In genomic region chr9:4750021-4750673, GRCh38 we compare ENCODE assay signal across 8 cellular contexts. TPM values are rescaled to one million over a fixed set of nuclear protein-coding genes. Genes with fewer than 3 reads are reported as not detected.
DNase-seq lines count a peak whose midpoint lies in the region; ATAC-seq, FAIRE-seq and TF ChIP-seq lines count a peak whose summit lies in the region.

No MANE protein-coding gene starts in this region.

- no peak overlapping the region for H4K5ac ChIP-seq in H9 (ENCODE audit: insufficient read length, low read depth, low read length)

- H2BK15ac ChIP-seq in H9 (ENCODE audit: low read depth, low read length): no peak overlapping the region

- H3K27ac ChIP-seq in H9 (ENCODE audit: insufficient read length, low read depth, low read length) (no peak overlapping the region), neutrophil (no peak overlapping the region), coronary artery (no peak overlapping the region)

- H2AFZ ChIP-seq in H9 (ENCODE audit: low read length): no peak overlapping the region

- no peaks in the 10 kb centered on the region for H3K23me2 ChIP-seq in H9 (ENCODE audit: insufficient read length, low read depth, low read length, poor library complexity, severe bottlenecking)

- H3K9me3 ChIP-seq in H9 (ENCODE audit: control insufficient read depth, low read depth, low read length) (no peaks in the 10 kb centered on the region), neutrophil (no peaks in the 10 kb centered on the region)

- no peaks in the 10 kb centered on the region for H3K27me3 Mint-ChIP-seq in H9 (ENCODE audit: low read depth)

- no peak overlapping the region for H3K18ac ChIP-seq in H9 (ENCODE audit: insufficient read length, low read depth, low read length)

- H3K23ac ChIP-seq in H9 (ENCODE audit: insufficient read length, low read depth, low read length): no peak overlapping the region

- peak; percentile 74 for TF ChIP-seq CTCF in H9 (conservative IDR thresholded peaks at IDR 0.05)
- peak; percentile 36 for TF ChIP-seq CTCF in neutrophil (IDR thresholded peaks at IDR 0.05)
- no peak for TF ChIP-seq CTCF in coronary artery (IDR thresholded peaks at IDR 0.05)

- H3K79me2 ChIP-seq in H9 (ENCODE audit: insufficient read depth, low read length): no peaks in the 10 kb centered on the region

- no peak overlapping the region for H4K8ac ChIP-seq in H9 (replicated peaks; ENCODE audit: insufficient read length, low read depth, low read length)

- H3K9me3 Mint-ChIP-seq in H9: peaks cover 4% of the 10 kb centered on the region in 2 experiments; a peak in 3 of 5 replicates

- no peak overlapping the region for H2AK5ac ChIP-seq in H9 (ENCODE audit: insufficient read length, low read length)

- H3K9ac ChIP-seq in H9 (ENCODE audit: extremely low read depth, insufficient read length, low read length): no peak overlapping the region

- peak; percentile 49 for ATAC-seq in esophagus mucosa
- ATAC-seq in GM21528 (IDR thresholded peaks at IDR 0.05; ENCODE audit: low FRiP score, unreplicated experiment): no peak

- H3K4me3 ChIP-seq in neutrophil (ENCODE audit: low read depth in 1 of 2, low read length in 1 of 2): no peak overlapping the region
- no peak overlapping the region for H3K4me3 ChIP-seq in coronary artery

- FAIRE-seq in RCC 7860 (lab: Jason Lieb, UNC): peak; percentile 42

- H4K91ac ChIP-seq in H9 (ENCODE audit: insufficient read length, low read depth, low read length): no peak overlapping the region

- H3K27ac Mint-ChIP-seq in H9: no peak overlapping the region; a peak in 1 of 7 replicates

- no peak overlapping the region for H2BK12ac ChIP-seq in H9 (ENCODE audit: insufficient read length, low read depth, low read length)

- H3T11ph ChIP-seq in H9 (ENCODE audit: low read length): no peak overlapping the region

- H3K27me3 ChIP-seq in H9 (ENCODE audit: insufficient read depth, low read length) (no peaks in the 10 kb centered on the region), neutrophil (no peaks in the 10 kb centered on the region)

- H3K4me3 Mint-ChIP-seq in H9: no peak overlapping the region

- H2BK5ac ChIP-seq in H9 (ENCODE audit: insufficient read length, low read length): no peak overlapping the region

- no peaks in the 10 kb centered on the region for H3K36me3 ChIP-seq in neutrophil

- DNase-seq in Ammon's horn (ENCODE audit: low spot score): peak; percentile 26
- no peak for DNase-seq in H9
- DNase-seq in RCC 7860 (ENCODE audit: low spot score): no peak
- no peak for DNase-seq in NCI-H128 (lab: John Stamatoyannopoulos, UW; ENCODE audit: unreplicated experiment)
- DNase-seq in coronary artery (ENCODE audit: low spot score): no peak

- no peak overlapping the region for H3K56ac ChIP-seq in H9 (ENCODE audit: insufficient read length, low read depth, low read length)

- H3K14ac ChIP-seq in H9 (ENCODE audit: insufficient read depth, low read length): no peak overlapping the region

- no peak overlapping the region for H3K4ac ChIP-seq in H9 (ENCODE audit: low read depth, low read length)

- H3K36me3 Mint-ChIP-seq in H9 (ENCODE audit: insufficient read depth in 1 of 3, low read depth in 3 of 3): no peaks in the 10 kb centered on the region

- no peaks in the 10 kb centered on the region for H4K20me1 ChIP-seq in H9 (ENCODE audit: control insufficient read depth, insufficient read depth, insufficient read length)

- no peak overlapping the region for H2BK20ac ChIP-seq in H9 (ENCODE audit: low read depth, low read length, poor library complexity, severe bottlenecking)

- no peaks in the 10 kb centered on the region for H3K4me1 ChIP-seq in H9 (ENCODE audit: insufficient read depth, low read length)
- H3K4me1 ChIP-seq in neutrophil (ENCODE audit: control insufficient read depth in 1 of 2, insufficient read depth in 1 of 2, low read depth in 1 of 2, low read length in 1 of 2): peaks cover 15 to 16% of the 10 kb centered on the region in 2 experiments

- no CpG with 5 or more reads among the region's 8 CpGs for WGBS in H9 (ENCODE audit: extremely low coverage, insufficient read length, low lambda C conversion rate)

- H3K79me1 ChIP-seq in H9 (ENCODE audit: insufficient read depth, low read depth, low read length, poor library complexity, severe bottlenecking): no peaks in the 10 kb centered on the region

- no peaks in the 10 kb centered on the region for H3K4me1 Mint-ChIP-seq in H9

- no peak overlapping the region for H2BK120ac ChIP-seq in H9 (ENCODE audit: low read depth, low read length, poor library complexity, severe bottlenecking)

- no peak overlapping the region for H3K4me2 ChIP-seq in H9 (ENCODE audit: insufficient read depth, insufficient read length, low read length)

RNA-seq across cellular contexts. Expression of gene AK3, which starts 9.1 kb away (rescaled TPM):
- total RNA-seq in H9 (2021) (41.5 and 42.7 TPM in 2 replicates), esophagus mucosa (65.6 TPM)

RNA-seq across cellular contexts. Expression of gene RCL1, which starts 42.6 kb away (rescaled TPM):
- total RNA-seq in H9 (2021) (34.4 and 34.5 TPM in 2 replicates), esophagus mucosa (13.9 TPM)
